In the genomic region with DNA sequence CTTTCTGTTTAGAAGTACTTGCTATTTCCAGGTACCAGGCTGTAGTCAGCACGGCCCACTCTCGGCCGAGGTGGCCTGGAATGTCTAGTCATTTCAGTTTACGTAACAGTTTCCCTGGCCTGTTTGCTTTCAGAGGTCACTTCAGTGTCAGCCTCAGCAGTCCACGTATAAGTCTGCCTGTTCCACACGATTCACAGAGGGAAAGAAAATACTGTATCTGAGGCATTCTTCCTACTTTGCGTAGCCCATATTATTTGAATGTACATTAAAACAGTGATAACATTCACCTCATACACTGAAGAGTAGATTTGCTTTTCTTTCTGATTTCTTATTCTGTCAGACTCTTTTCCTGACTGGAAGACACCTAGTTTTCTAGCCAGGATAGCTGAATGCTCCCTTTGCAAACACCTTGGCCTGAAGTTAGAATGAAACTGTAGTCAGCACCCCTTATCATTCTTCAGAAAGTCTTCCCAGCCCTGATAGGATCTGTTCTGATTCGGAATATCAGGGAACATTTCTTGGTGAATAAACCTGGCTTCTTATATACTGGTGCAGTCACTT, we compare ENCODE assay signal across 8 cellular contexts.
DNase-seq lines count a peak whose midpoint lies in the region; ATAC-seq and TF ChIP-seq lines count a peak whose summit lies in the region.

No MANE protein-coding gene starts in this region.

- H3K27ac Mint-ChIP-seq in neural progenitor cell = peak overlapping the region; percentile 82

- no peak for ATAC-seq in GM19452 (IDR thresholded peaks at IDR 0.05; ENCODE audit: unreplicated experiment)
- no peak for ATAC-seq in GM18517 (IDR thresholded peaks at IDR 0.05; ENCODE audit: unreplicated experiment)

- 0 out of 22 replicates have a peak, but pooled peaks cover 0 to 1% (median 0%) of the 10 kb centered on the region in 11 experiments for H4K20me1 ChIP-seq in BLaER1 treated with 17β-estradiol and CSF1 and Interleukin-3, amounts not matched to agents 10 nM and 100 nM
- no peaks in the 10 kb centered on the region for H4K20me1 ChIP-seq in neural progenitor cell (ENCODE audit: low read depth)

- H3K4me1 ChIP-seq in BLaER1 treated with 17β-estradiol and CSF1 and Interleukin-3, amounts not matched to agents 10 nM and 100 nM = peaks cover 45 to 73% (median 61%) of the 10 kb centered on the region in 10 experiments
- H3K4me1 ChIP-seq in neural progenitor cell = peaks cover 39% of the 10 kb centered on the region

- H3K9ac ChIP-seq in BLaER1 treated with 17β-estradiol and CSF1 and Interleukin-3, amounts not matched to agents 10 nM and 100 nM = 0 out of 22 replicates have a peak overlapping the region, but pooled peaks of 1 of the 11 experiments have one; percentile 1
- no peak overlapping the region for H3K9ac ChIP-seq in neural progenitor cell

- H3F3A ChIP-seq in neural progenitor cell (ENCODE audit: low read depth) = no peaks in the 10 kb centered on the region

- H3K4me3 ChIP-seq in BLaER1 treated with 17β-estradiol and CSF1 and Interleukin-3, amounts not matched to agents 10 nM and 100 nM = no peak overlapping the region
- H3K4me3 ChIP-seq in epithelial cell of proximal tubule (ENCODE audit: low read depth, low read length) (no peak overlapping the region), neural progenitor cell (no peak overlapping the region)

- peaks cover 0 to 6% (median 0%) of the 10 kb centered on the region in 11 experiments; a peak in 3 of 22 replicates for H3K36me3 ChIP-seq in BLaER1 treated with 17β-estradiol and CSF1 and Interleukin-3, amounts not matched to agents 10 nM and 100 nM
- H3K36me3 ChIP-seq in neural progenitor cell = no peaks in the 10 kb centered on the region

- H3K4me2 ChIP-seq in BLaER1 treated with 17β-estradiol and CSF1 and Interleukin-3, amounts not matched to agents 10 nM and 100 nM = peak overlapping the region; percentile 14 to 62 (median 48); a peak in 20 of 22 replicates
- peak overlapping the region; percentile 70 for H3K4me2 ChIP-seq in neural progenitor cell

- H3K9me3 Mint-ChIP-seq in neural progenitor cell = no peaks in the 10 kb centered on the region

- peaks cover 54% of the 10 kb centered on the region for H3K4me1 Mint-ChIP-seq in neural progenitor cell

- H3K27me3 Mint-ChIP-seq in neural progenitor cell (ENCODE audit: insufficient read depth, low read depth) = peaks cover 2% of the 10 kb centered on the region

- H3K36me3 Mint-ChIP-seq in neural progenitor cell = no peaks in the 10 kb centered on the region

- TF ChIP-seq CTCF in epithelial cell of proximal tubule (conservative IDR thresholded peaks at IDR 0.05; ENCODE audit: low read depth, low read length) (no peak), neural progenitor cell (IDR thresholded peaks at IDR 0.05) (no peak)

- DNase-seq in NCI-H526 treated with DMSO at 0.1 percent for 48 hours (lab: John Stamatoyannopoulos, UW) (peak; percentile 23), epithelial cell of proximal tubule (ENCODE audit: low read depth) (peak; percentile 83), neural progenitor cell (ENCODE audit: low spot score) (peak; percentile 50), NCI-H446 treated with DMSO at 0.1 percent for 48 hours (lab: John Stamatoyannopoulos, UW) (no peak)
- DNase-seq in stimulated activated CD8-positive, alpha-beta memory T cell treated with anti-CD3 and anti-CD28 coated beads, Interleukin-4, amount 100 ng/mL, for 48 hours = no peak

- H3K27ac ChIP-seq in BLaER1 treated with 17β-estradiol and CSF1 and Interleukin-3, amounts not matched to agents 10 nM and 100 nM = peak overlapping the region in 6 of 11 experiments; percentile 4 to 18 (median 14); a peak in 5 of 22 replicates
- H3K27ac ChIP-seq in neural progenitor cell = no peak overlapping the region

- peaks cover 0 to 25% (median 18%) of the 10 kb centered on the region in 11 experiments; a peak in 15 of 22 replicates for H3K9me3 ChIP-seq in BLaER1 treated with 17β-estradiol and CSF1 and Interleukin-3, amounts not matched to agents 10 nM and 100 nM (replicated peaks in 1 of 11)
- H3K9me3 ChIP-seq in neural progenitor cell (ENCODE audit: low read depth) = no peaks in the 10 kb centered on the region

- H3K4me3 Mint-ChIP-seq in neural progenitor cell = peak overlapping the region; percentile 7

- H3K79me2 ChIP-seq in neural progenitor cell (ENCODE audit: low read depth) = peaks cover 6% of the 10 kb centered on the region

- H2AFZ ChIP-seq in neural progenitor cell (replicated peaks) = no peak overlapping the region

- H3K27me3 ChIP-seq in BLaER1 treated with 17β-estradiol and CSF1 and Interleukin-3, amounts not matched to agents 10 nM and 100 nM = no peaks in the 10 kb centered on the region
- no peaks in the 10 kb centered on the region for H3K27me3 ChIP-seq in neural progenitor cell

Comparison
In these comparisons a context has a peak if more than half of its experiments do, and no peak if none do; other contexts are left out.
1. DNase-seq: peak in NCI-H526 treated with DMSO at 0.1 percent for 48 hours (single experiment), epithelial cell of proximal tubule (single experiment) and neural progenitor cell (single experiment); none in NCI-H446 treated with DMSO at 0.1 percent for 48 hours (single experiment) and stimulated activated CD8-positive, alpha-beta memory T cell treated with anti-CD3 and anti-CD28 coated beads, Interleukin-4, amount 100 ng/mL, for 48 hours (single experiment).